ENCODE assay signal across 8 cellular contexts in the genomic region with DNA sequence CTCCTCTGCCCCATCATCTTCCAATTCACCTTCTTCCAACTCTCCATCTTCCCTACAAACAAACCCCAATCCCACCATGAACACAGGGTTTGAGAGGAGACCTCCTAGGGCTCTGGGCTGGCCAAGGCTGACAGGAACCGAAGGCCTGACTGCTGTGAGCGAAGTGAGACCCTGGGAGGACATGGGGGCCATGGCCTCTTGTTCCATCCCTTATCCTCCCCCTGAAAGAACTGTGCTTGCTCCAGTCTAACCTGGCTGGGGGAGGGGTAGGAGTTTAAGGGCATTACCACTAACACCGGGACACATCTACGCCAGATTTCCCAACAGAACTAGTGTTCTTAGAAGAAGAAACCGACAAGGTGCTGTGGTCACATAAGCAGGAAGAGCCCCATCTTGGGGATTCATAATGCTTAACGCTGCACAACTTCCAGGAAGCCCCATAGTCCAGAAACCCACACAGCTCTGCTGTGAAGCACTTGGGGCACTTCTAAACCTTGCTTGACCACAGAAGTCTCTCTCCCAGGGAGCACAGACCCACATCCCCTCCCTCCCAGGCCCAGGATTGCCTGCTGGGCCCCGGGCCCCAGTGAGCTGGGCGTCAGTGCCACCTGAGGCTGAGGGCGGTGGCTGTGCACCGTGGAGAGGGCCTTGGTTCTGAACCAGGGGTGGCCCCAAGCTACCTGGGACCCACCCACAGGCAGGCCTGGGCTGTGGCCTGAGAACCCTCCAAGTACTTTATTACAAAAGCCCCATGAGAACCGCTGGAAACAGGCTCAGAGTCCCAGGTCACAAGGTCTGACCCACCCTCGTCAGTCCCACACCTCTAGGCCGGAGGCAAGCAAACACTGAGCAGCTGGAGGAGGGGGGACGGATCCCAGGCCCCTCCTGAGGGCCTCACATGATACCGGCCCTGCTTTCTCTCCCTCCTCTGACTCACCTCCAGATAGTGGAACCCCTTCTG. TPM values are rescaled to one million over a fixed set of nuclear protein-coding genes. Genes with fewer than 3 reads are reported as not detected.
DNase-seq lines count a peak whose midpoint lies in the region; ATAC-seq, FAIRE-seq and TF ChIP-seq lines count a peak whose summit lies in the region.

No MANE protein-coding gene starts in this region.

- no peaks in the 10 kb centered on the region for H3K9me3 Mint-ChIP-seq in activated CD4-positive, alpha-beta T cell treated with anti-CD3 and anti-CD28 coated beads, Interleukin-2, amount 10 ng/mL, durations not matched to agents 7 days and 5 days

- no peak for TF ChIP-seq EP300 in gastroesophageal sphincter (IDR thresholded peaks at IDR 0.05)

- H3K4me1 Mint-ChIP-seq in activated CD4-positive, alpha-beta T cell treated with anti-CD3 and anti-CD28 coated beads, Interleukin-2, amount 10 ng/mL, durations not matched to agents 7 days and 5 days = peaks cover 72% of the 10 kb centered on the region

- ATAC-seq in gastroesophageal sphincter (no peak), HG02840 (IDR thresholded peaks at IDR 0.05; ENCODE audit: low FRiP score, unreplicated experiment) (no peak), HG02610 (IDR thresholded peaks at IDR 0.05; ENCODE audit: unreplicated experiment) (no peak)

- H3K27ac Mint-ChIP-seq in activated CD4-positive, alpha-beta T cell treated with anti-CD3 and anti-CD28 coated beads, Interleukin-2, amount 10 ng/mL, durations not matched to agents 7 days and 5 days = peak overlapping the region; percentile 90

- no peak for FAIRE-seq in D721Med (lab: Jason Lieb, UNC)

- H3K36me3 ChIP-seq in H7 (replicated peaks; ENCODE audit: control insufficient read depth, insufficient read depth, low read length) (peaks cover 15% of the 10 kb centered on the region), gastroesophageal sphincter (peaks cover 0 to 45% of the 10 kb centered on the region in 2 donors)

- 76% methylated on average over 5 of the region's 15 CpGs; no CpG with 5 or more reads in 1 of the 2 donors for WGBS in gastroesophageal sphincter (ENCODE audit: low coverage in 1 of 2), 2 donors

- peak overlapping the region in 3 of 4 donors; percentile 38 to 43 (median 41) for H3K27ac ChIP-seq in gastroesophageal sphincter

- H3K27me3 Mint-ChIP-seq in activated CD4-positive, alpha-beta T cell treated with anti-CD3 and anti-CD28 coated beads, Interleukin-2, amount 10 ng/mL, durations not matched to agents 7 days and 5 days = no peaks in the 10 kb centered on the region

- no peak for TF ChIP-seq POLR2A in gastroesophageal sphincter (IDR thresholded peaks at IDR 0.05)

- peaks cover 0 to 72% (median 22%) of the 10 kb centered on the region in 3 donors for H3K4me1 ChIP-seq in gastroesophageal sphincter

- peak overlapping the region; percentile 69 for H3K4me3 Mint-ChIP-seq in activated CD4-positive, alpha-beta T cell treated with anti-CD3 and anti-CD28 coated beads, Interleukin-2, amount 10 ng/mL, durations not matched to agents 7 days and 5 days

- POLR2A ChIA-PET in activated CD4-positive, alpha-beta T cell treated with anti-CD3 and anti-CD28 coated beads, Interleukin-2, amount 10 ng/mL, durations not matched to agents 7 days and 5 days (lab: Charles Lee) = interaction anchor here (1.1 to 4.7 kb wide), 3 partner anchors 11 to 18 kb away, joined by 4 to 33 read pairs (median 15); a partner anchor contains a TSS

- peak; percentile 59 for DNase-seq in H7
- DNase-seq in activated CD4-positive, alpha-beta T cell treated with anti-CD3 and anti-CD28 coated beads, Interleukin-2, amount 10 ng/mL, durations not matched to agents 7 days and 5 days = peak; percentile 53
- peak; percentile 24 to 39 for DNase-seq in stimulated activated CD4-positive, alpha-beta T cell treated with anti-CD3 and anti-CD28 coated beads, Interleukin-2, amount 100 ng/mL, for 48 hours
- DNase-seq in NCI-H1930 (lab: John Stamatoyannopoulos, UW) = no peak
- DNase-seq in D721Med (ENCODE audit: insufficient read length, low spot score) = no peak

- no peak overlapping the region for H3K4me3 ChIP-seq in H7 (ENCODE audit: insufficient read depth, low read depth, low read length)
- no peak overlapping the region for H3K4me3 ChIP-seq in gastroesophageal sphincter

- TF ChIP-seq CTCF in gastroesophageal sphincter (IDR thresholded peaks at IDR 0.05) (no peak), D721Med (IDR thresholded peaks at IDR 0.05; ENCODE audit: insufficient read depth, missing control alignments) (no peak)

- H3K27me3 ChIP-seq in H7 (ENCODE audit: control insufficient read depth, insufficient read depth, low read length) (no peaks in the 10 kb centered on the region), gastroesophageal sphincter (no peaks in the 10 kb centered on the region)

- CTCF ChIA-PET in activated CD4-positive, alpha-beta T cell treated with anti-CD3 and anti-CD28 coated beads, Interleukin-2, amount 10 ng/mL, durations not matched to agents 7 days and 5 days (lab: Charles Lee) = interaction anchor here (0.6 to 4.1 kb wide), 13 partner anchors 10 to 254 kb away, joined by 3 to 20 read pairs (median 4); no protein-coding TSS in a partner anchor

- H3K9me3 ChIP-seq in gastroesophageal sphincter = no peaks in the 10 kb centered on the region

- H3K36me3 Mint-ChIP-seq in activated CD4-positive, alpha-beta T cell treated with anti-CD3 and anti-CD28 coated beads, Interleukin-2, amount 10 ng/mL, durations not matched to agents 7 days and 5 days (ENCODE audit: low read depth) = peaks cover 53% of the 10 kb centered on the region

RNA-seq across cellular contexts. Expression of a gene that starts 18.7 kb away (rescaled TPM):
- 13.4 and 14.5 TPM in 2 replicates for total RNA-seq in H7 (2014; rRNA removed; shearing (Covaris generic))
- total RNA-seq in activated CD4-positive, alpha-beta T cell treated with anti-CD3 and anti-CD28 coated beads, Interleukin-2, amount 10 ng/mL, durations not matched to agents 7 days and 5 days = 100 to 1,000 TPM in 1 of 2 experiments, 10 to 100 TPM in 1; 99.5 to 115 TPM
- 10 to 100 TPM; 22.5 to 28.7 (median 24.9) TPM for total RNA-seq in gastroesophageal sphincter

RNA-seq across cellular contexts. Expression of a gene that starts 35.8 kb away (rescaled TPM):
- total RNA-seq in H7 (2014; rRNA removed; shearing (Covaris generic)) = 271 and 298 TPM in 2 replicates
- total RNA-seq in activated CD4-positive, alpha-beta T cell treated with anti-CD3 and anti-CD28 coated beads, Interleukin-2, amount 10 ng/mL, durations not matched to agents 7 days and 5 days = 100 to 1,000 TPM; 162 to 168 TPM
- total RNA-seq in gastroesophageal sphincter = 100 to 1,000 TPM; 134 to 157 (median 153) TPM

RNA-seq across cellular contexts. Expression of a gene that starts 46.4 kb away (rescaled TPM):
- total RNA-seq in H7 (2014; rRNA removed; shearing (Covaris generic)) = 127 and 173 TPM in 2 replicates
- 10 to 100 TPM; 41.6 to 56.6 TPM for total RNA-seq in activated CD4-positive, alpha-beta T cell treated with anti-CD3 and anti-CD28 coated beads, Interleukin-2, amount 10 ng/mL, durations not matched to agents 7 days and 5 days
- total RNA-seq in gastroesophageal sphincter = 10 to 100 TPM in 3 of 4 donors, 1 to 10 TPM in 1; 7.3 to 55.6 (median 33.4) TPM

Comparison
In these comparisons a context has a peak if more than half of its experiments do, and no peak if none do; other contexts are left out.
1. DNase-seq: peak in H7 (single experiment), activated CD4-positive, alpha-beta T cell treated with anti-CD3 and anti-CD28 coated beads, Interleukin-2, amount 10 ng/mL, durations not matched to agents 7 days and 5 days (single experiment) and stimulated activated CD4-positive, alpha-beta T cell treated with anti-CD3 and anti-CD28 coated beads, Interleukin-2, amount 100 ng/mL, for 48 hours (2 of 2); none in NCI-H1930 (0 of 2) and D721Med (single experiment).